22 cellular contexts compared by ENCODE assay signal in genomic region chr17:6796887-6797490, GRCh38. TPM values are rescaled to one million over a fixed set of nuclear protein-coding genes. Genes with fewer than 3 reads are reported as not detected.
A peak's percentile ranks its signal among the peaks of the same experiment; 100 is the strongest.
DNase-seq lines count a peak whose midpoint lies in the region; ATAC-seq and TF ChIP-seq lines count a peak whose summit lies in the region.
"Had no signal": no experiment of that assay in that cellular context is flagged by ENCODE, and none has a peak within 500 bp of the region (broad histone marks: within the 10 kb centered on the region; RNA-seq: fewer than 3 reads in every experiment).

No MANE protein-coding gene starts in this region.

- CTCF ChIA-PET in OCI-LY7 (lab: Charles Lee; ENCODE audit: unreplicated experiment), result no interaction called here

- H3K27ac ChIP-seq in right lobe of liver, result peak overlapping the region; percentile 65 to 86 (median 68)
- no peak overlapping the region for H3K27ac ChIP-seq in OCI-LY7 (ENCODE audit: low read depth, low read length, poor library complexity, severe bottlenecking)
- H3K27ac ChIP-seq: brain microvascular endothelial cell, dorsolateral prefrontal cortex, right atrium auricular region had no signal

- no peaks in the 10 kb centered on the region for H3K79me2 ChIP-seq in OCI-LY7 (ENCODE audit: insufficient read depth, low read depth, low read length)

- H3K36me3 ChIP-seq in right lobe of liver, result no peaks in the 10 kb centered on the region
- no peaks in the 10 kb centered on the region for H3K36me3 ChIP-seq in OCI-LY7 (ENCODE audit: insufficient read depth, low read length)
- H3K36me3 ChIP-seq: brain microvascular endothelial cell, right atrium auricular region had no signal

- TF ChIP-seq CTCF in NB4 (IDR thresholded peaks at IDR 0.05; ENCODE audit: low read depth, low read length) (no peak), right lobe of liver (IDR thresholded peaks at IDR 0.05) (no peak), OCI-LY7 (conservative IDR thresholded peaks at IDR 0.05; ENCODE audit: low read length) (no peak)

- H3K4me1 ChIP-seq in right lobe of liver (peaks cover 0 to 55% (median 13%) of the 10 kb centered on the region in 4 donors), OCI-LY7 (ENCODE audit: insufficient read depth, low read length, poor library complexity, severe bottlenecking) (no peaks in the 10 kb centered on the region)
- H3K4me1 ChIP-seq: right atrium auricular region had no signal

- DNase-seq in GM04503 (ENCODE audit: low read depth) (peak; percentile 22), NB4 (ENCODE audit: low read depth) (peak; percentile 5), dermis microvascular lymphatic vessel endothelial cell (ENCODE audit: low read depth in 2 of 2) (peak; percentile 10 to 60), right lobe of liver (no peak), OCI-LY7 (ENCODE audit: low spot score) (no peak), mucosa of gallbladder (ENCODE audit: low spot score) (no peak)
- no peak for DNase-seq in stimulated activated CD4-positive, alpha-beta T cell treated with anti-CD3 and anti-CD28 coated beads, Interleukin-4, amount 100 ng/mL, for 24 hours
- DNase-seq: activated CD4-positive, alpha-beta memory T cell treated with anti-CD3 and anti-CD28 coated beads for 36 hours; activated naive CD8-positive, alpha-beta T cell treated with anti-CD3 and anti-CD28 coated beads for 36 hours; activated T-cell treated with anti-CD3 and anti-CD28 coated beads, Interleukin-2, amount 50 U/mL, for 72 hours; brain microvascular endothelial cell; Calu3; dorsolateral prefrontal cortex; hypothalamus; KG1; left cardiac atrium; NCI-H1417 treated with DMSO at 0.1 percent for 48 hours; SHP77; substantia nigra had no signal

- H3K27me3 ChIP-seq in right lobe of liver, result no peaks in the 10 kb centered on the region
- H3K27me3 ChIP-seq: brain microvascular endothelial cell, right atrium auricular region had no signal

- no peak overlapping the region for H3K4me2 ChIP-seq in OCI-LY7 (ENCODE audit: low read length)

- no peaks in the 10 kb centered on the region for H3K9me3 ChIP-seq in right lobe of liver
- H3K9me3 ChIP-seq in OCI-LY7 (ENCODE audit: low read length), result no peaks in the 10 kb centered on the region
- H3K9me3 ChIP-seq: right atrium auricular region had no signal

- H2AFZ ChIP-seq in OCI-LY7 (ENCODE audit: low read length), result no peak overlapping the region

- no peak overlapping the region for H3K4me3 ChIP-seq in NB4 (ENCODE audit: low read depth, low read length)
- no peak overlapping the region for H3K4me3 ChIP-seq in right lobe of liver
- no peak overlapping the region for H3K4me3 ChIP-seq in OCI-LY7 (ENCODE audit: low read depth, low read length, poor library complexity, severe bottlenecking)
- H3K4me3 ChIP-seq: dorsolateral prefrontal cortex, right atrium auricular region had no signal

- WGBS in right lobe of liver (ENCODE audit: insufficient coverage, low coverage, low lambda C conversion rate, missing lambda C conversion rate), result 46% methylated on average over 2 of the region's 2 CpGs

- peak in 2 of 4 donors; percentile 22 to 61 for ATAC-seq in right lobe of liver
- ATAC-seq: activated T-cell treated with anti-CD3 and anti-CD28 coated beads, Interleukin-2, amount 50 U/mL, for 72 hours; left cardiac atrium had no signal

- BruUV-seq in OCI-LY7 (replicated peaks; lab: Mats Ljungman, UMichigan), result no TSS peak

- H3K9me2 ChIP-seq in OCI-LY7 (ENCODE audit: insufficient read depth, low read length), result no peaks in the 10 kb centered on the region

- H4K20me1 ChIP-seq in OCI-LY7 (ENCODE audit: insufficient read depth, low read length), result no peaks in the 10 kb centered on the region

- intact Hi-C loops in right lobe of liver (cut with DNase I) (loop anchor here in 1 of 2 donors (10.0 kb wide), 1 partner anchor 92 kb away; no protein-coding TSS in a partner anchor), OCI-LY7 (cut with micrococcal nuclease; ENCODE audit: unreplicated experiment) (no loop called here)

- POLR2A ChIA-PET in OCI-LY7 (lab: Charles Lee), result no interaction called here

- TF ChIP-seq POLR2A in NB4 (IDR thresholded peaks at IDR 0.05; ENCODE audit: extremely low read depth, insufficient read length), result no peak
- no peak for TF ChIP-seq POLR2A in right lobe of liver (IDR thresholded peaks at IDR 0.05)

RNA-seq across cellular contexts. Expression of gene FBXO39, which starts 21.0 kb away (rescaled TPM):
- total RNA-seq in dermis microvascular lymphatic vessel endothelial cell (11.6 and 34.6 TPM in 2 replicates), right lobe of liver (1 to 10 TPM in 1 of 6 experiments, under 1 TPM in 4, not detected in 1; 0.33 to 1.2 (median 0.49) TPM), OCI-LY7 (2022) (not detected in 2 replicates), mucosa of gallbladder (0.23 TPM)
- total RNA-seq in OCI-LY7 (2014; rRNA removed; shearing (Covaris generic)), result not detected in 2 replicates
- total RNA-seq: activated CD4-positive, alpha-beta memory T cell treated with anti-CD3 and anti-CD28 coated beads for 36 hours; activated naive CD8-positive, alpha-beta T cell treated with anti-CD3 and anti-CD28 coated beads for 36 hours; right atrium auricular region had no signal

RNA-seq across cellular contexts. Expression of gene TEKT1, which starts 34.5 kb away (rescaled TPM):
- not detected in 2 replicates for total RNA-seq in dermis microvascular lymphatic vessel endothelial cell
- not detected for total RNA-seq in right lobe of liver
- not detected in 2 replicates for total RNA-seq in OCI-LY7 (2014; rRNA removed; shearing (Covaris generic))
- total RNA-seq in OCI-LY7 (2022), result not detected in 2 replicates
- not detected for total RNA-seq in mucosa of gallbladder
- total RNA-seq: activated CD4-positive, alpha-beta memory T cell treated with anti-CD3 and anti-CD28 coated beads for 36 hours; activated naive CD8-positive, alpha-beta T cell treated with anti-CD3 and anti-CD28 coated beads for 36 hours; activated T-cell treated with anti-CD3 and anti-CD28 coated beads, Interleukin-2, amount 50 U/mL, for 72 hours; Calu3; fibroblast of lung; left cardiac atrium; mononuclear cell; right atrium auricular region had no signal

RNA-seq across cellular contexts. Expression of gene XAF1, which starts 41.1 kb away (rescaled TPM):
- total RNA-seq in dermis microvascular lymphatic vessel endothelial cell (1.5 and 4.7 TPM in 2 replicates), right lobe of liver (10 to 100 TPM; 15.9 to 76.8 (median 42.7) TPM), OCI-LY7 (2022) (0.46 TPM in 1 of 2 replicates, not detected in the other), mucosa of gallbladder (54.4 TPM)
- total RNA-seq in OCI-LY7 (2014; rRNA removed; shearing (Covaris generic)), result 0.38 and 0.77 TPM in 2 replicates

Comparison
In these comparisons a context has a peak if more than half of its experiments do, and no peak if none do; other contexts are left out.
1. DNase-seq: peak in GM04503 (single experiment), NB4 (single experiment) and dermis microvascular lymphatic vessel endothelial cell (2 of 2); none in right lobe of liver (0 of 3), OCI-LY7 (single experiment), mucosa of gallbladder (single experiment) and stimulated activated CD4-positive, alpha-beta T cell treated with anti-CD3 and anti-CD28 coated beads, Interleukin-4, amount 100 ng/mL, for 24 hours (single experiment).